In genomic region chr11:102111011-102111786, GRCh38 we compare ENCODE assay signal across 8 cellular contexts. TPM values are rescaled to one million over a fixed set of nuclear protein-coding genes. Genes with fewer than 3 reads are reported as not detected.
DNase-seq lines count a peak whose midpoint lies in the region; ATAC-seq and TF ChIP-seq lines count a peak whose summit lies in the region.

No MANE protein-coding gene starts in this region.

- H3K9me3 ChIP-seq in PC-3 (ENCODE audit: low read length) = no peaks in the 10 kb centered on the region
- H3K9me3 ChIP-seq in skeletal muscle satellite cell (replicated peaks; ENCODE audit: low read length) = no peaks in the 10 kb centered on the region
- H3K9me3 ChIP-seq in Karpas-422 (ENCODE audit: low read length) = no peaks in the 10 kb centered on the region

- H3F3A ChIP-seq in PC-3 (ENCODE audit: low read length, unreplicated experiment) = peaks cover 4% of the 10 kb centered on the region

- peak overlapping the region; percentile 87 for H3K4me2 ChIP-seq in PC-3 (ENCODE audit: low read length)
- H3K4me2 ChIP-seq in skeletal muscle satellite cell (ENCODE audit: low read length) = peak overlapping the region; percentile 78
- no peak overlapping the region for H3K4me2 ChIP-seq in Karpas-422 (ENCODE audit: low read depth, low read length, poor library complexity, severe bottlenecking)

- no peak overlapping the region for H3K27ac Mint-ChIP-seq in immature natural killer cell

- H3K9me2 ChIP-seq in PC-3 (replicated peaks; ENCODE audit: low read length) (no peaks in the 10 kb centered on the region), Karpas-422 (replicated peaks; ENCODE audit: insufficient read depth, low read length) (no peaks in the 10 kb centered on the region)

- H3K36me3 ChIP-seq in PC-3 (ENCODE audit: low read depth, low read length) (peaks cover 14% of the 10 kb centered on the region; the same call in 1 of the 2 replicates), skeletal muscle satellite cell (ENCODE audit: insufficient read depth, low read length) (peaks cover 8% of the 10 kb centered on the region), Karpas-422 (ENCODE audit: insufficient read depth, low read length) (no peaks in the 10 kb centered on the region)

- H3K4me1 Mint-ChIP-seq in immature natural killer cell = peaks cover 13 to 14% of the 10 kb centered on the region in 2 donors

- no peaks in the 10 kb centered on the region for H3K36me3 Mint-ChIP-seq in immature natural killer cell

- H3K4me3 Mint-ChIP-seq in immature natural killer cell = peak overlapping the region; percentile 70 to 82 (median 75)

- peaks cover 60% of the 10 kb centered on the region for H3K79me2 ChIP-seq in PC-3 (ENCODE audit: low read length)
- H3K79me2 ChIP-seq in Karpas-422 (ENCODE audit: low read length) = no peaks in the 10 kb centered on the region

- peaks cover 0 to 2% (median 0%) of the 10 kb centered on the region in 6 donors for H3K9me3 Mint-ChIP-seq in immature natural killer cell

- POLR2A ChIA-PET in PC-3 (lab: Charles Lee; ENCODE audit: unreplicated experiment) = interaction anchor here (0.6 to 0.9 kb wide), 3 partner anchors 10 to 1756 kb away, joined by 6 to 14 read pairs (median 12); no protein-coding TSS in a partner anchor

- ATAC-seq in PC-3 (peak; percentile 24), HG03457 (IDR thresholded peaks at IDR 0.05; ENCODE audit: unreplicated experiment) (no peak)

- peak overlapping the region; percentile 73 for H2AFZ ChIP-seq in PC-3 (ENCODE audit: low read length)
- H2AFZ ChIP-seq in Karpas-422 (ENCODE audit: low read length) = no peak overlapping the region

- H3K27ac ChIP-seq in PC-3 (ENCODE audit: low read length) = peak overlapping the region; percentile 87
- no peak overlapping the region for H3K27ac ChIP-seq in Karpas-422 (ENCODE audit: low read length)

- DNase-seq in NCI-H2081 (lab: John Stamatoyannopoulos, UW) (peak; percentile 3 to 6), NCI-H2081 treated with DMSO at 0.1 percent for 48 hours (lab: John Stamatoyannopoulos, UW) (no peak), PC-3 (peak; percentile 79), immature natural killer cell (peak in 1 of 3 donors; percentile 1), Karpas-422 (no peak)
- peak; percentile 18 for DNase-seq in central memory CD4-positive, alpha-beta T cell

- CTCF ChIA-PET in PC-3 (lab: Charles Lee) = interaction anchor here (0.7 to 0.9 kb wide), 3 partner anchors 119 to 217 kb away, joined by 3 to 9 read pairs (median 5); no protein-coding TSS in a partner anchor

- no TSS peak for BruUV-seq in PC-3 (replicated peaks; lab: Mats Ljungman, UMichigan)

- peak; percentile 58 for TF ChIP-seq CTCF in PC-3 (conservative IDR thresholded peaks at IDR 0.05; ENCODE audit: low read depth, low read length)

- H3K27me3 ChIP-seq in PC-3 (ENCODE audit: low read length) = no peaks in the 10 kb centered on the region
- H3K27me3 ChIP-seq in skeletal muscle satellite cell (ENCODE audit: control insufficient read depth, insufficient read depth, low read length) = no peaks in the 10 kb centered on the region
- H3K27me3 ChIP-seq in Karpas-422 (ENCODE audit: low read length) = no peaks in the 10 kb centered on the region

- H3K4me3 ChIP-seq in PC-3 (ENCODE audit: low read length) (peak overlapping the region; percentile 70), skeletal muscle satellite cell (ENCODE audit: low read length) (peak overlapping the region; percentile 77), Karpas-422 (ENCODE audit: low read length) (no peak overlapping the region)

- H3K9ac ChIP-seq in PC-3 (ENCODE audit: low read length) (peak overlapping the region; percentile 89), skeletal muscle satellite cell (ENCODE audit: low read depth, low read length) (peak overlapping the region; percentile 92), Karpas-422 (ENCODE audit: low read length) (no peak overlapping the region)

- H3K4me1 ChIP-seq in PC-3 (ENCODE audit: insufficient read depth, low read length) (peaks cover 37% of the 10 kb centered on the region), skeletal muscle satellite cell (ENCODE audit: control insufficient read depth, insufficient read depth, low read length) (peaks cover 37% of the 10 kb centered on the region), Karpas-422 (ENCODE audit: low read length) (peaks cover 8% of the 10 kb centered on the region)

- H3K27me3 Mint-ChIP-seq in immature natural killer cell (ENCODE audit: low read depth in 3 of 3) = peaks cover 12 to 20% (median 13%) of the 10 kb centered on the region in 3 donors

- intact Hi-C loops in PC-3 (cut with micrococcal nuclease) = loop anchor here (2.0 to 5.0 kb wide), 5 partner anchors 116 to 664 kb away; partner anchors contain the start of genes ANGPTL5, BIRC2 and CEP126

- peaks cover 5% of the 10 kb centered on the region; the same call in 1 of the 2 replicates for H4K20me1 ChIP-seq in PC-3 (ENCODE audit: low read length)
- H4K20me1 ChIP-seq in Karpas-422 (ENCODE audit: insufficient read depth, low read depth, low read length) = no peaks in the 10 kb centered on the region

RNA-seq across cellular contexts. Expression of gene YAP1, which starts 1.0 kb away (rescaled TPM):
- total RNA-seq in PC-3 (2014; rRNA removed) = 104 and 118 TPM in 2 replicates
- not detected for polyA plus RNA-seq in immature natural killer cell
- total RNA-seq in skeletal muscle satellite cell (2012; rRNA removed) = 85.9 and 116 TPM in 2 replicates
- total RNA-seq in Karpas-422 (2014; rRNA removed; shearing (Covaris generic); ENCODE audit: low replicate concordance) = 0.14 TPM in 1 of 2 replicates, not detected in the other

Comparison
In these comparisons a context has a peak if more than half of its experiments do, and no peak if none do; other contexts are left out.
1. DNase-seq: peak in NCI-H2081 (2 of 2), PC-3 (single experiment) and central memory CD4-positive, alpha-beta T cell (single experiment); none in NCI-H2081 treated with DMSO at 0.1 percent for 48 hours (single experiment) and Karpas-422 (single experiment).
2. RNA of gene YAP1, which starts 1.0 kb away (total RNA-seq): 104 to 118 TPM in PC-3; 0.14 TPM in Karpas-422; every median in the first group is over 10 times any median in the second.